In the genomic region with DNA sequence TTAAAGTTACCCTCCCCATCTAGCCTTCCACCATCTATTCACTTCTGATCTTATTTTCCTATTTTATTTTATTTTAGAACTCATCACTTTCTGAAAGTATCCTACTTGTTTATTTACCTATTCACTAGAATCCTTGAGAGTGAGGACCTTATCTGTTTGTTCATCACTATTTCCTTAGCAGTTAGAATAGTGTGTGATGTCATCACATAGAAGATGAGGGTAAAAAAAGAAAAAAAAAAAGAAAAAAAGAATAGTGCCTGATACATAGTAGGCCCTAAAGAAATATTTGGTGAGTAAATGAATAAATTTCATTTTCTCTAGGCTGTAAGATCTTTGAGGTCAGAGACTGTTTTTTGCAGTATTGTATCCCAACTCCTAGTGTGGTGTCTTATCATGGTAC, we compare ENCODE assay signal across 12 cellular contexts. TPM values are rescaled to one million over a fixed set of nuclear protein-coding genes. Genes with fewer than 3 reads are reported as not detected.
"Had no signal": no experiment of that assay in that cellular context is flagged by ENCODE, and none has a peak within 500 bp of the region (broad histone marks: within the 10 kb centered on the region; RNA-seq: fewer than 3 reads in every experiment).

No MANE protein-coding gene starts in this region.

- H3K4me1 Mint-ChIP-seq: GM23338, H9 had no signal

- H3K27ac ChIP-seq: GM23248 had no signal

- H3K4me2 ChIP-seq: GM23338 had no signal

- H3K9me3 Mint-ChIP-seq: GM23338, H9, HFFc6 had no signal

- H3K4me3 ChIP-seq: GM23248, GM23338, HAP-1 had no signal

- H2AFZ ChIP-seq: GM23248, GM23338 had no signal

- DNase-seq: GM23248, GOT3, H7, H9, HCEC 1CT, HFFc6 had no signal

- H3K4me1 ChIP-seq: HAP-1 had no signal

- FAIRE-seq: H54 had no signal

- ATAC-seq: GM23338, HCT116 had no signal

- H3K9me3 ChIP-seq: HAP-1 had no signal

- H3K4me3 Mint-ChIP-seq: GM23338, H9, HFFc6 had no signal

- H3K9ac ChIP-seq: GM23248 had no signal

- H3K27ac Mint-ChIP-seq: GM23338, HFFc6 had no signal

RNA-seq across cellular contexts. Expression of gene DNAJB13, which starts 37.4 kb away (rescaled TPM):
- total RNA-seq: GM23248, H1, H4, H7, H9 had no signal
